ENCODE assay signal across 26 cellular contexts in genomic region chr1:181872562-181872961, GRCh38.
"Had no signal": no experiment of that assay in that cellular context is flagged by ENCODE, and none has a peak within 500 bp of the region (broad histone marks: within the 10 kb centered on the region; RNA-seq: fewer than 3 reads in every experiment).

No MANE protein-coding gene starts in this region.

- H3K79me2 ChIP-seq: hepatocyte had no signal

- H3K27me3 ChIP-seq: esophagus muscularis mucosa, foreskin keratinocyte, gastroesophageal sphincter, heart left ventricle, hepatocyte had no signal

- H3K27ac Mint-ChIP-seq: immature natural killer cell, mesothelial cell of epicardium, naive B cell had no signal

- H2AFZ ChIP-seq: hepatocyte had no signal

- H3K4me2 ChIP-seq: hepatocyte had no signal

- H3K4me3 Mint-ChIP-seq: immature natural killer cell, mesothelial cell of epicardium, naive B cell had no signal

- H3K36me3 ChIP-seq: esophagus muscularis mucosa, gastroesophageal sphincter, heart left ventricle, lower lobe of right lung had no signal

- H3K27ac ChIP-seq: coronary artery, dorsolateral prefrontal cortex, esophagus muscularis mucosa, foreskin keratinocyte, gastroesophageal sphincter, heart left ventricle, hepatocyte, lower lobe of right lung had no signal

- H3K4me1 ChIP-seq: esophagus muscularis mucosa, foreskin keratinocyte, gastroesophageal sphincter, heart left ventricle, lower lobe of right lung had no signal

- H3K36me3 Mint-ChIP-seq: immature natural killer cell, mesothelial cell of epicardium had no signal

- H3K9me3 ChIP-seq: lower lobe of right lung, mucosa of descending colon had no signal

- DNase-seq: dermis blood vessel endothelial cell; dorsolateral prefrontal cortex; effector CD4-positive, alpha-beta T cell; effector memory CD4-positive, alpha-beta T cell; foreskin keratinocyte; heart left ventricle; hypothalamus; immature natural killer cell; islet precursor cell; kidney; kidney glomerular epithelial cell; left colon; left ventricle myocardium superior; lower lobe of right lung; mesenchymal stem cell; mucosa of descending colon; naive B cell had no signal

- H3K4me1 Mint-ChIP-seq: immature natural killer cell, mesothelial cell of epicardium, naive B cell had no signal

- FAIRE-seq: colon, endothelial cell of umbilical vein, frontal cortex, kidney had no signal

- ATAC-seq: foreskin keratinocyte, gastroesophageal sphincter, heart left ventricle, left colon, left lobe of liver, left ventricle myocardium superior, lower lobe of right lung, mucosa of descending colon had no signal

- H3K4me3 ChIP-seq: coronary artery, dorsolateral prefrontal cortex, esophagus muscularis mucosa, gastroesophageal sphincter, heart left ventricle, hepatocyte, lower lobe of right lung, mucosa of descending colon had no signal
